ENCODE assay signal across 8 cellular contexts in genomic region chr2:173502296-173502695, GRCh38.
"Had no signal": no experiment of that assay in that cellular context is flagged by ENCODE, and none has a peak within 500 bp of the region (broad histone marks: within the 10 kb centered on the region; RNA-seq: fewer than 3 reads in every experiment).

No MANE protein-coding gene starts in this region.

- DNase-seq: GM23248, GOT3, H7, H9, HCEC 1CT, HFFc6 had no signal

- H3K4me3 ChIP-seq: GM23248, GM23338, HAP-1 had no signal

- H3K27ac ChIP-seq: GM23248 had no signal

- H2AFZ ChIP-seq: GM23248, GM23338 had no signal

- H3K9ac ChIP-seq: GM23248 had no signal

- H3K9me3 ChIP-seq: HAP-1 had no signal

- H3K36me3 ChIP-seq: HAP-1 had no signal

- H3K4me2 ChIP-seq: GM23338 had no signal
